Comparison of ENCODE assay signal across 12 cellular contexts in genomic region chr14:91371990-91372375, GRCh38. TPM values are rescaled to one million over a fixed set of nuclear protein-coding genes. Genes with fewer than 3 reads are reported as not detected.
A peak's percentile ranks its signal among the peaks of the same experiment; 100 is the strongest.
DNase-seq lines count a peak whose midpoint lies in the region; ATAC-seq lines count a peak whose summit lies in the region.
"Had no signal": no experiment of that assay in that cellular context is flagged by ENCODE, and none has a peak within 500 bp of the region (broad histone marks: within the 10 kb centered on the region; RNA-seq: fewer than 3 reads in every experiment).

No MANE protein-coding gene starts in this region.

- no peak for DNase-seq in stimulated activated naive CD8-positive, alpha-beta T cell treated with anti-CD3 and anti-CD28 coated beads, Interleukin-15, Interleukin-2, amounts not matched to agents 100 U/mL and 50 U/mL, for 24 hours
- no peak for DNase-seq in activated CD4-positive, alpha-beta memory T cell treated with anti-CD3 and anti-CD28 coated beads for 36 hours
- DNase-seq in NCI-H774 (lab: John Stamatoyannopoulos, UW) (no peak), iPS-NIHi7 (ENCODE audit: extremely low spot score) (no peak), GM23248 (no peak)
- DNase-seq: activated CD4-positive, alpha-beta T cell treated with anti-CD3 and anti-CD28 coated beads for 48 hours; mesendoderm had no signal

- H3K4me3 Mint-ChIP-seq in stimulated activated naive CD8-positive, alpha-beta T cell treated with anti-CD3 and anti-CD28 coated beads, Interleukin-15, Interleukin-2, amounts not matched to agents 100 ng/mL and 50 ng/mL, for 24 hours = peak overlapping the region; percentile 23
- no peak overlapping the region for H3K4me3 Mint-ChIP-seq in activated CD4-positive, alpha-beta memory T cell treated with anti-CD3 and anti-CD28 coated beads for 36 hours

- peak overlapping the region; percentile 19 to 84 for H3K27ac ChIP-seq in esophagus (ENCODE audit: low read depth in 2 of 2, low read length in 1 of 2)
- H3K27ac ChIP-seq in GM23248 = no peak overlapping the region

- no peak overlapping the region for H2AFZ ChIP-seq in GM23248

- peak overlapping the region; percentile 92 for H3K27ac Mint-ChIP-seq in stimulated activated naive CD8-positive, alpha-beta T cell treated with anti-CD3 and anti-CD28 coated beads, Interleukin-15, Interleukin-2, amounts not matched to agents 100 ng/mL and 50 ng/mL, for 24 hours
- H3K27ac Mint-ChIP-seq in activated CD4-positive, alpha-beta memory T cell treated with anti-CD3 and anti-CD28 coated beads for 36 hours = peak overlapping the region; percentile 59

- POLR2A ChIA-PET in activated CD4-positive, alpha-beta memory T cell treated with anti-CD3 and anti-CD28 coated beads for 36 hours (lab: Charles Lee) = interaction anchor here (0.9 to 7.5 kb wide), 7 partner anchors 16 to 44 kb away, joined by 3 to 46 read pairs (median 6); no protein-coding TSS in a partner anchor

- no peaks in the 10 kb centered on the region for H3K27me3 Mint-ChIP-seq in stimulated activated naive CD8-positive, alpha-beta T cell treated with anti-CD3 and anti-CD28 coated beads, Interleukin-15, Interleukin-2, amounts not matched to agents 100 ng/mL and 50 ng/mL, for 24 hours
- H3K27me3 Mint-ChIP-seq in activated CD4-positive, alpha-beta memory T cell treated with anti-CD3 and anti-CD28 coated beads for 36 hours = no peaks in the 10 kb centered on the region

- H3K4me1 Mint-ChIP-seq in stimulated activated naive CD8-positive, alpha-beta T cell treated with anti-CD3 and anti-CD28 coated beads, Interleukin-15, Interleukin-2, amounts not matched to agents 100 ng/mL and 50 ng/mL, for 24 hours (ENCODE audit: low read depth) = peaks cover 100% of the 10 kb centered on the region
- peaks cover 100% of the 10 kb centered on the region for H3K4me1 Mint-ChIP-seq in activated CD4-positive, alpha-beta memory T cell treated with anti-CD3 and anti-CD28 coated beads for 36 hours (ENCODE audit: low read depth)

- no peaks in the 10 kb centered on the region for H3K9me3 Mint-ChIP-seq in stimulated activated naive CD8-positive, alpha-beta T cell treated with anti-CD3 and anti-CD28 coated beads, Interleukin-15, Interleukin-2, amounts not matched to agents 100 ng/mL and 50 ng/mL, for 24 hours
- H3K9me3 Mint-ChIP-seq in activated CD4-positive, alpha-beta memory T cell treated with anti-CD3 and anti-CD28 coated beads for 36 hours = no peaks in the 10 kb centered on the region

- H3K36me3 Mint-ChIP-seq in stimulated activated naive CD8-positive, alpha-beta T cell treated with anti-CD3 and anti-CD28 coated beads, Interleukin-15, Interleukin-2, amounts not matched to agents 100 ng/mL and 50 ng/mL, for 24 hours (ENCODE audit: low read depth) = peaks cover 5% of the 10 kb centered on the region
- H3K36me3 Mint-ChIP-seq in activated CD4-positive, alpha-beta memory T cell treated with anti-CD3 and anti-CD28 coated beads for 36 hours = peaks cover 6% of the 10 kb centered on the region

- H3K79me2 ChIP-seq in GM23248 (ENCODE audit: insufficient read depth) = no peaks in the 10 kb centered on the region

- ATAC-seq in stimulated activated naive CD8-positive, alpha-beta T cell treated with anti-CD3 and anti-CD28 coated beads, Interleukin-15, Interleukin-2, amounts not matched to agents 100 U/mL and 50 U/mL, for 24 hours = no peak
- no peak for ATAC-seq in HG02588 (IDR thresholded peaks at IDR 0.05; ENCODE audit: unreplicated experiment)

- H3F3A ChIP-seq in GM23248 (ENCODE audit: insufficient read depth) = no peaks in the 10 kb centered on the region

- no peaks in the 10 kb centered on the region for H3K36me3 ChIP-seq in esophagus (ENCODE audit: control insufficient read depth in 2 of 2, insufficient read depth in 2 of 2, low read length in 1 of 2)
- H3K36me3 ChIP-seq in GM23248 (ENCODE audit: low read depth) = no peaks in the 10 kb centered on the region

- CTCF ChIA-PET in activated CD4-positive, alpha-beta memory T cell treated with anti-CD3 and anti-CD28 coated beads for 36 hours (lab: Charles Lee) = interaction anchor here (0.8 to 8.0 kb wide), 6 partner anchors 11 to 50 kb away, joined by 3 to 45 read pairs (median 11); partner anchors contain the start of gene CCDC88C

- 68 to 74% methylated on average over 4 of the region's 4 CpGs for WGBS in esophagus, 2 donors
- 83 to 84% methylated on average over 4 of the region's 4 CpGs for WGBS in GM23248 (ENCODE audit: low coverage in 1 of 2, low lambda C conversion rate in 2 of 2, missing lambda C conversion rate in 2 of 2), 2 experiments

- H3K4me1 ChIP-seq in esophagus (ENCODE audit: control insufficient read depth in 2 of 2, insufficient read depth in 2 of 2, low read length in 1 of 2) = peaks cover 11 to 29% of the 10 kb centered on the region in 2 donors
- no peaks in the 10 kb centered on the region for H3K4me1 ChIP-seq in GM23248 (ENCODE audit: insufficient read depth)
- H3K4me1 ChIP-seq: HAP-1 had no signal

- H4K20me1 ChIP-seq in GM23248 (ENCODE audit: insufficient read depth) = no peaks in the 10 kb centered on the region

- no peak overlapping the region for H3K4me3 ChIP-seq in esophagus (ENCODE audit: low read depth in 1 of 2, low read length in 2 of 2)
- H3K4me3 ChIP-seq in GM23248 = no peak overlapping the region
- H3K4me3 ChIP-seq: HAP-1 had no signal

- H3K9me3 ChIP-seq in esophagus (ENCODE audit: control insufficient read depth in 2 of 2, insufficient read depth in 1 of 2, low read depth in 1 of 2, low read length in 1 of 2) = no peaks in the 10 kb centered on the region
- H3K9me3 ChIP-seq in GM23248 (ENCODE audit: low read depth) = no peaks in the 10 kb centered on the region
- H3K9me3 ChIP-seq: HAP-1, SK-N-SH had no signal

- intact Hi-C loops in activated CD4-positive, alpha-beta memory T cell treated with anti-CD3 and anti-CD28 coated beads for 36 hours (cut with micrococcal nuclease) = loop anchor here (1.0 to 5.0 kb wide), 4 partner anchors 17 to 130 kb away; partner anchors contain the start of gene GPR68

- in situ Hi-C loops in GM23248 (cut with MboI) = no loop called here

- H3K4me2 ChIP-seq in GM23248 (ENCODE audit: unreplicated experiment) = no peak overlapping the region
- H3K4me2 ChIP-seq: SK-N-SH had no signal

- H3K27me3 ChIP-seq in esophagus (ENCODE audit: control insufficient read depth in 1 of 2, insufficient read depth in 2 of 2, low read length in 2 of 2) = no peaks in the 10 kb centered on the region
- H3K27me3 ChIP-seq in GM23248 (replicated peaks; ENCODE audit: insufficient read depth) = peaks cover 55% of the 10 kb centered on the region

- H3K9ac ChIP-seq in GM23248 = no peak overlapping the region
- H3K9ac ChIP-seq: SK-N-SH had no signal

- no peaks in the 10 kb centered on the region for H3K9me2 ChIP-seq in GM23248 (ENCODE audit: insufficient read depth)
- H3K9me2 ChIP-seq: SK-N-SH had no signal

RNA-seq across cellular contexts. Expression of gene CCDC88C, which starts 45.6 kb away (rescaled TPM):
- total RNA-seq in activated CD4-positive, alpha-beta memory T cell treated with anti-CD3 and anti-CD28 coated beads for 36 hours = 10 to 100 TPM; 73.0 to 74.7 TPM
- 10 to 100 TPM; 11.0 to 18.5 TPM for polyA plus RNA-seq in esophagus
- total RNA-seq in GM23248 (2014; rRNA removed; shearing (Covaris generic)) = not detected in 2 replicates
- 0.06 TPM in 1 of 2 replicates, not detected in the other for polyA plus RNA-seq in GM23248 (2016; fragmentation: Nextera tagmentation; extraction: Ambion mirVana)

Comparison
In these comparisons a context has a peak if more than half of its experiments do, and no peak if none do; other contexts are left out.
1. RNA of gene CCDC88C, which starts 45.6 kb away (total RNA-seq): 73.0 to 74.7 TPM in activated CD4-positive, alpha-beta memory T cell treated with anti-CD3 and anti-CD28 coated beads for 36 hours; not detected in GM23248; every median in the first group is over 10 times any median in the second.